ENCODE assay signal across 8 cellular contexts in genomic region chr2:28870146-28870891, GRCh38. TPM values are rescaled to one million over a fixed set of nuclear protein-coding genes. Genes with fewer than 3 reads are reported as not detected.
A peak's percentile ranks its signal among the peaks of the same experiment; 100 is the strongest.
DNase-seq lines count a peak whose midpoint lies in the region; ATAC-seq and TF ChIP-seq lines count a peak whose summit lies in the region.

Gene TRMT61B, minus strand, starts transcription at chr2:28870309. Its CDS starts 32 bp downstream, at chr2:28870277.

- H3K9me3 ChIP-seq in lung (ENCODE audit: control insufficient read depth in 2 of 2, insufficient read depth in 1 of 2, low read length in 1 of 2) = no peaks in the 10 kb centered on the region

- H3K27me3 ChIP-seq in lung (ENCODE audit: control insufficient read depth, insufficient read depth) = no peaks in the 10 kb centered on the region

- ATAC-seq in GM21367 (IDR thresholded peaks at IDR 0.05; ENCODE audit: unreplicated experiment) = peak; percentile 92
- peak; percentile 99 for ATAC-seq in lung (ENCODE audit: insufficient read depth, low FRiP score)

- DNase-seq in COR-L47 (lab: John Stamatoyannopoulos, UW) (peak; percentile 91), HT1080 (ENCODE audit: low read depth) (peak; percentile 92), NOMO-1 (lab: John Stamatoyannopoulos, UW; ENCODE audit: unreplicated experiment in 2 of 2) (peak; percentile 93 to 96), lung (ENCODE audit: low spot score) (peak; percentile 96)
- peak; percentile 99 for DNase-seq in activated CD8-positive, alpha-beta memory T cell treated with anti-CD3 and anti-CD28 coated beads for 24 hours
- DNase-seq in effector CD4-positive, alpha-beta T cell = peak; percentile 99
- peak; percentile 93 to 97 (median 97) for DNase-seq in stimulated activated CD4-positive, alpha-beta T cell treated with anti-CD3 and anti-CD28 coated beads, TNF-alpha, amount 100 ng/mL, for 24 hours (ENCODE audit: low read depth in 3 of 3)

- no peaks in the 10 kb centered on the region for H3K36me3 ChIP-seq in lung (ENCODE audit: control insufficient read depth in 2 of 2, insufficient read depth in 2 of 2, low read length in 2 of 2)

- H3K27ac ChIP-seq in lung (ENCODE audit: low read depth in 1 of 2, low read length in 1 of 2) = peak within 1 kb of the TSS; percentile 75 to 89

- TF ChIP-seq CTCF in lung (IDR thresholded peaks at IDR 0.05; ENCODE audit: control extremely low read depth, extremely low read depth) = peak; percentile 2

- peak within 1 kb of the TSS; percentile 61 for H3K4me3 ChIP-seq in lung

- H3K4me1 ChIP-seq in lung (ENCODE audit: control insufficient read depth in 2 of 2, insufficient read depth in 2 of 2, low read length in 2 of 2) = peaks cover 7 to 13% of the 10 kb centered on the region in 2 donors

- WGBS in lung, 2 donors = 0% methylated on average over 57 of the region's 57 CpGs

RNA-seq across cellular contexts. Expression of gene TRMT61B, which starts in this region (rescaled TPM):
- total RNA-seq in HT1080 (2014; rRNA removed; shearing (Covaris generic)) = 16.3 and 21.3 TPM in 2 replicates
- 11.4 and 13.2 TPM in 2 replicates for polyA plus RNA-seq in HT1080 (2015; cell fraction: cytosol; rRNA removed)
- polyA plus RNA-seq in HT1080 (2015; cell fraction: nucleus; rRNA removed) = 12.7 and 16.0 TPM in 2 replicates
- total RNA-seq in lung = 10 to 100 TPM; 10.5 to 21.1 TPM
- polyA plus RNA-seq in lung = 10 to 100 TPM in 1 of 2 donors, 1 to 10 TPM in 1; 9.6 to 30.7 TPM

Comparison
In these comparisons a context has a peak if more than half of its experiments do, and no peak if none do; other contexts are left out.
1. Peak in every context shown above with its lines: DNase-seq, ATAC-seq, H3K4me3 ChIP-seq and H3K27ac ChIP-seq.